8 cellular contexts compared by ENCODE assay signal in the genomic region with DNA sequence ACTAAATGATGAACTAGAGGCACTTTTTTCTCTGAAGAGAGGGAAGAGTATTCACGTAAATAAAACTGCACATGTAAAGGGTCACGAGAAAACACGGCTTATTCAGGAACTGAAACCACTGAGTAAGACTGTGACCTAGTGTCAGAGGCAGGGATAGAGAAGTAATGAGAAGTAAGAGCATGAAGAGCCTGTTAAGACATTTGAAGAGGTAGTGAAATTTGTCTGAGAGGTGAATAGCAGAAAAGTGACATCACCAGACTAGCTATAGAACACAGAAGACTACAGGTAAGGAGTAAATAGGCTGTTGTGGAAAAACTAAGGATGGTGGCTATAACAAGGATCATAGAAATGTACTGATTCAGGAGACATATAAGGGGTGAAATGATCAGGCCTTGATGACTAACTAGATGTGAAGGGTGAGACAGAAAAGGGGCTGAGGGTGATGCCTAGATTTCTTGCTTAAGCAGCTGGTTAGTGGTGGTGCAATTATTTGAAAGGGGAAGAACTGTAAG.
DNase-seq lines count a peak whose midpoint lies in the region; ATAC-seq and TF ChIP-seq lines count a peak whose summit lies in the region.

No MANE protein-coding gene starts in this region.

- H3K4me3 Mint-ChIP-seq in activated CD4-positive, alpha-beta T cell treated with anti-CD3 and anti-CD28 coated beads, Interleukin-2, amount 10 ng/mL, durations not matched to agents 7 days and 5 days: no peak overlapping the region
- H3K4me3 Mint-ChIP-seq in HFFc6: no peak overlapping the region

- H3K27ac Mint-ChIP-seq in activated CD4-positive, alpha-beta T cell treated with anti-CD3 and anti-CD28 coated beads, Interleukin-2, amount 10 ng/mL, durations not matched to agents 7 days and 5 days: peak overlapping the region; percentile 3
- no peak overlapping the region for H3K27ac Mint-ChIP-seq in HFFc6

- CTCF ChIA-PET in activated CD4-positive, alpha-beta T cell treated with anti-CD3 and anti-CD28 coated beads, Interleukin-2, amount 10 ng/mL, durations not matched to agents 7 days and 5 days (lab: Charles Lee): interaction anchor here (0.6 to 1.2 kb wide), 3 partner anchors 9 to 180 kb away, joined by 3 read pairs; no protein-coding TSS in a partner anchor

- peaks cover 52% of the 10 kb centered on the region for H3K36me3 Mint-ChIP-seq in activated CD4-positive, alpha-beta T cell treated with anti-CD3 and anti-CD28 coated beads, Interleukin-2, amount 10 ng/mL, durations not matched to agents 7 days and 5 days (ENCODE audit: low read depth)
- peaks cover 53% of the 10 kb centered on the region for H3K36me3 Mint-ChIP-seq in HFFc6 (ENCODE audit: low read depth)

- peak; percentile 100 for ATAC-seq in HG02981 (IDR thresholded peaks at IDR 0.05; ENCODE audit: unreplicated experiment)
- ATAC-seq in stimulated activated naive CD8-positive, alpha-beta T cell treated with anti-CD3 and anti-CD28 coated beads, Interleukin-15, Interleukin-2, amounts not matched to agents 100 U/mL and 50 U/mL, for 24 hours: peak; percentile 94

- POLR2A ChIA-PET in activated CD4-positive, alpha-beta T cell treated with anti-CD3 and anti-CD28 coated beads, Interleukin-2, amount 10 ng/mL, durations not matched to agents 7 days and 5 days (lab: Charles Lee): no interaction called here

- H3K27me3 Mint-ChIP-seq in activated CD4-positive, alpha-beta T cell treated with anti-CD3 and anti-CD28 coated beads, Interleukin-2, amount 10 ng/mL, durations not matched to agents 7 days and 5 days: no peaks in the 10 kb centered on the region
- no peaks in the 10 kb centered on the region; the same call in 1 of the 2 replicates for H3K27me3 Mint-ChIP-seq in HFFc6 (ENCODE audit: insufficient read depth)

- no peak for TF ChIP-seq CTCF in HFFc6 (IDR thresholded peaks at IDR 0.05)

- peaks cover 10% of the 10 kb centered on the region for H3K4me1 Mint-ChIP-seq in activated CD4-positive, alpha-beta T cell treated with anti-CD3 and anti-CD28 coated beads, Interleukin-2, amount 10 ng/mL, durations not matched to agents 7 days and 5 days
- peaks cover 5% of the 10 kb centered on the region; the same call in 1 of the 2 replicates for H3K4me1 Mint-ChIP-seq in HFFc6 (ENCODE audit: low read depth)

- DNase-seq in activated CD4-positive, alpha-beta T cell treated with anti-CD3 and anti-CD28 coated beads, Interleukin-2, amount 10 ng/mL, durations not matched to agents 7 days and 5 days: no peak
- DNase-seq in activated CD4-positive, alpha-beta T cell treated with anti-CD3 and anti-CD28 coated beads for 4 hours: no peak
- peak; percentile 89 for DNase-seq in SKM-1 treated with dmso at 0.1 percent for 144 hours (lab: John Stamatoyannopoulos, UW; ENCODE audit: unreplicated experiment)
- no peak for DNase-seq in stimulated activated naive CD8-positive, alpha-beta T cell treated with anti-CD3 and anti-CD28 coated beads, Interleukin-15, Interleukin-2, amounts not matched to agents 100 U/mL and 50 U/mL, for 24 hours
- no peak for DNase-seq in DMS53 (lab: John Stamatoyannopoulos, UW)
- no peak for DNase-seq in stimulated activated CD4-positive, alpha-beta T cell treated with anti-CD3 and anti-CD28 coated beads, Interleukin-4, amount 100 ng/mL, for 4 hours
- DNase-seq in HFFc6: no peak

- H3K9me3 Mint-ChIP-seq in activated CD4-positive, alpha-beta T cell treated with anti-CD3 and anti-CD28 coated beads, Interleukin-2, amount 10 ng/mL, durations not matched to agents 7 days and 5 days: peaks cover 5% of the 10 kb centered on the region
- H3K9me3 Mint-ChIP-seq in HFFc6: no peaks in the 10 kb centered on the region
